1 cellular context compared by ENCODE assay signal in genomic region chr15:73951591-73951990, GRCh38.
TF ChIP-seq lines count a peak whose summit lies in the region.

No MANE protein-coding gene starts in this region.

TF ChIP-seq in neural cell, 6 proteins besides CTCF, POLR2A, EP300 and RAD21 (continued from another document):
- no peak for TF ChIP-seq REST (IDR thresholded peaks at IDR 0.05; ENCODE audit: borderline replicate concordance)
- no peak for TF ChIP-seq SMC3 (conservative IDR thresholded peaks at IDR 0.05; ENCODE audit: poor library complexity)
- no peak for TF ChIP-seq MXI1 (conservative IDR thresholded peaks at IDR 0.05; ENCODE audit: poor library complexity, severe bottlenecking)
- no peak for TF ChIP-seq TAF1 (IDR thresholded peaks at IDR 0.05; ENCODE audit: low read depth)
